1 cellular context compared by ENCODE assay signal in the genomic region with DNA sequence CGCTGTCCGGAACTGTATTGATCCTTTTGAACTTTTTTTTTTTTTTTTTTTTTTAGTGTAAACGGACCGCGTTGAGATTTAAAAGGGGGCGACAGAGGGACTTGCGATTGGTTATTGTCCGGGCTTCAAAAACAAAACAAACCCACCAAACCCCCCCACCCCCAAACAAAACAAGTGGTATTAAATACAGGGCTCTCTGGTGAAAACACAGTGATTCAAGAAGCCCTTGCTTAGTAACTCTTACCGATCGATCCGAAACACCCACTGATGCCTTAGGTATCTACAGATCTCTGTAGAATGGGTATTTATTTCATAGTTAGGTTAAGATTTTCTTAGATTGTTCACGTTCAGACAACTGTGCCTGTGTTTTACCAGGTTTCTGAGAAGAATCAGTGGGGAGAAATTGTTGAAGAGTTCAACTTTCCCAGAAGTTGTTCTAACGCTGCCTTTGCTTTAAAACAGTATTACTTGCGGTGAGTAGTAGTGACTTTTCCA.
TF ChIP-seq lines count a peak whose summit lies in the region.

No MANE protein-coding gene starts in this region.

TF ChIP-seq in K562, 482 proteins besides CTCF, POLR2A, EP300 and RAD21 (continued from another document):
- TF ChIP-seq, protein P1, sequence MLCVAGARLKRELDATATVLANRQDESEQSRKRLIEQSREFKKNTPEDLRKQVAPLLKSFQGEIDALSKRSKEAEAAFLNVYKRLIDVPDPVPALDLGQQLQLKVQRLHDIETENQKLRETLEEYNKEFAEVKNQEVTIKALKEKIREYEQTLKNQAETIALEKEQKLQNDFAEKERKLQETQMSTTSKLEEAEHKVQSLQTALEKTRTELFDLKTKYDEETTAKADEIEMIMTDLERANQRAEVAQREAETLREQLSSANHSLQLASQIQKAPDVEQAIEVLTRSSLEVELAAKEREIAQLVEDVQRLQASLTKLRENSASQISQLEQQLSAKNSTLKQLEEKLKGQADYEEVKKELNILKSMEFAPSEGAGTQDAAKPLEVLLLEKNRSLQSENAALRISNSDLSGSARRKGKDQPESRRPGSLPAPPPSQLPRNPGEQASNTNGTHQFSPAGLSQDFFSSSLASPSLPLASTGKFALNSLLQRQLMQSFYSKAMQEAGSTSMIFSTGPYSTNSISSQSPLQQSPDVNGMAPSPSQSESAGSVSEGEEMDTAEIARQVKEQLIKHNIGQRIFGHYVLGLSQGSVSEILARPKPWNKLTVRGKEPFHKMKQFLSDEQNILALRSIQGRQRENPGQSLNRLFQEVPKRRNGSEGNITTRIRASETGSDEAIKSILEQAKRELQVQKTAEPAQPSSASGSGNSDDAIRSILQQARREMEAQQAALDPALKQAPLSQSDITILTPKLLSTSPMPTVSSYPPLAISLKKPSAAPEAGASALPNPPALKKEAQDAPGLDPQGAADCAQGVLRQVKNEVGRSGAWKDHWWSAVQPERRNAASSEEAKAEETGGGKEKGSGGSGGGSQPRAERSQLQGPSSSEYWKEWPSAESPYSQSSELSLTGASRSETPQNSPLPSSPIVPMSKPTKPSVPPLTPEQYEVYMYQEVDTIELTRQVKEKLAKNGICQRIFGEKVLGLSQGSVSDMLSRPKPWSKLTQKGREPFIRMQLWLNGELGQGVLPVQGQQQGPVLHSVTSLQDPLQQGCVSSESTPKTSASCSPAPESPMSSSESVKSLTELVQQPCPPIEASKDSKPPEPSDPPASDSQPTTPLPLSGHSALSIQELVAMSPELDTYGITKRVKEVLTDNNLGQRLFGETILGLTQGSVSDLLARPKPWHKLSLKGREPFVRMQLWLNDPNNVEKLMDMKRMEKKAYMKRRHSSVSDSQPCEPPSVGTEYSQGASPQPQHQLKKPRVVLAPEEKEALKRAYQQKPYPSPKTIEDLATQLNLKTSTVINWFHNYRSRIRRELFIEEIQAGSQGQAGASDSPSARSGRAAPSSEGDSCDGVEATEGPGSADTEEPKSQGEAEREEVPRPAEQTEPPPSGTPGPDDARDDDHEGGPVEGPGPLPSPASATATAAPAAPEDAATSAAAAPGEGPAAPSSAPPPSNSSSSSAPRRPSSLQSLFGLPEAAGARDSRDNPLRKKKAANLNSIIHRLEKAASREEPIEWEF (CRISPR knock-in tag; IDR thresholded peaks at IDR 0.05): peak; percentile 76; the same call in 1 of the 2 replicates
- no peak for TF ChIP-seq NR3C1 (CRISPR knock-in tag; IDR thresholded peaks at IDR 0.05)
- TF ChIP-seq, protein P2, sequence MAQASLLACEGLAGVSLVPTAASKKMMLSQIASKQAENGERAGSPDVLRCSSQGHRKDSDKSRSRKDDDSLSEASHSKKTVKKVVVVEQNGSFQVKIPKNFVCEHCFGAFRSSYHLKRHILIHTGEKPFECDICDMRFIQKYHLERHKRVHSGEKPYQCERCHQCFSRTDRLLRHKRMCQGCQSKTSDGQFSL (CRISPR knock-in tag; IDR thresholded peaks at IDR 0.05): no peak
- TF ChIP-seq, protein P2 (tag; IDR thresholded peaks at IDR 0.05): peak in 1 of 2 experiments; percentile 7; a peak in 1 of 4 replicates
